7 cellular contexts compared by ENCODE assay signal in the genomic region with DNA sequence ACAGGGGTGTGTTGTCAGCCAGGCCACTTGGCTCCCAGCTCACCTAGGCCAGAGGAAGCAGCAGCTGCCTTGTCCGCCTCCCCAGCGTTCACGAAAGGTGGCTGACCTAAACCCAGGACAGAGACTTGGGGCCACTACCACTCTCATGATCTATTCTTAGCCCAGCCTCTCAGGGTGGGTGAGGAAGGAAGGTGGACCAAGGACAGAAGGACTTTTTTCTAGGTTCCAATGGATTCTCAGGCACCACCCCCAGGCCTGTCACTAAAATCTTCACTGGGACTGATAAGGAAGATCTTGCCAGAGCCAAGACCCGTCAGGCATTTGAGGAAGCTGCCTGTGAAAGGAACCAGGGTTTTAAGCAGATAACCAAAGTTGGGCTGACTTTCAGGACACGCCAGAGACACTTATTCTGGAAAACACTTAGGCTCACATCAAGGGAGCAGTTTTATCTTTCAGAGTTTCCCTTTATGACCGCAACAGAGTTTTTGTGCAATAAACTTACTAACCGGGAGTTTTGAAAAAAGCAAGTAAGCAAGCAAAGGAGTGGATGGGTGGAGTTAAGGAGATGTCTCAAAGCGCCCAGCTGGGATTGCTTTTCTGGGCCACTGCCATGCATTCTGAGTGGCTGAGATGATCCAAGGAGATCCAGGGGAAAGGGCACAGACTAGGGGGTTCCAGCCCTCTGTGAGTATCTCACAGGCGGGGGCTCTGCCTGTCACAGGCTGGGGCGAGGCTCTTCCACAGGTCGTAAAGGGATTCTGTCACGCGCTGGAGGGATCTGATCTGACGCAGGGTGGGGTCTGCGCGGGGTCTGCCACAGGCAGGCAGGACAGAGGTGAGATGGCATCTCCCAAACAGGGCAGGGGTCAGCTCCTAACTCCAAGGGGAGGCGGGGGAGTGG. TPM values are rescaled to one million over a fixed set of nuclear protein-coding genes. Genes with fewer than 3 reads are reported as not detected.
DNase-seq lines count a peak whose midpoint lies in the region; FAIRE-seq and TF ChIP-seq lines count a peak whose summit lies in the region.

No MANE protein-coding gene starts in this region.

- CTCF ChIA-PET in HEK293T (lab: Yijun Ruan, JAX), result interaction anchor here (0.6 to 4.8 kb wide), 10 partner anchors 8 to 101 kb away, joined by 3 to 49 read pairs (median 5); no protein-coding TSS in a partner anchor

- FAIRE-seq in astrocyte (lab: Jason Lieb, UNC), result no peak

- no peaks in the 10 kb centered on the region for H3K9me3 ChIP-seq in astrocyte (ENCODE audit: insufficient read depth, low read depth, low read length)
- no peaks in the 10 kb centered on the region for H3K9me3 ChIP-seq in skeletal muscle satellite cell (replicated peaks; ENCODE audit: low read length)

- no peaks in the 10 kb centered on the region for H3K9me3 Mint-ChIP-seq in astrocyte (ENCODE audit: unreplicated experiment)

- H3K4me3 Mint-ChIP-seq in astrocyte (ENCODE audit: unreplicated experiment), result peak overlapping the region; percentile 93

- no peaks in the 10 kb centered on the region for H3K36me3 ChIP-seq in KMS-11 (ENCODE audit: insufficient read depth)
- no peaks in the 10 kb centered on the region for H3K36me3 ChIP-seq in astrocyte (ENCODE audit: insufficient read depth, low read length)
- no peaks in the 10 kb centered on the region for H3K36me3 ChIP-seq in skeletal muscle satellite cell (ENCODE audit: insufficient read depth, low read length)

- peaks cover 9% of the 10 kb centered on the region; the same call in 1 of the 2 replicates for H3K79me2 ChIP-seq in KMS-11 (ENCODE audit: insufficient read depth, low read depth)
- H3K79me2 ChIP-seq in astrocyte (ENCODE audit: insufficient read depth, low read length), result peaks cover 5% of the 10 kb centered on the region

- H3K36me3 Mint-ChIP-seq in astrocyte (ENCODE audit: low read depth, unreplicated experiment), result no peaks in the 10 kb centered on the region

- H3K4me1 ChIP-seq in KMS-11 (ENCODE audit: low read depth, poor library complexity, severe bottlenecking) (peaks cover 17% of the 10 kb centered on the region), astrocyte (ENCODE audit: insufficient read depth, low read length) (peaks cover 11% of the 10 kb centered on the region), skeletal muscle satellite cell (ENCODE audit: control insufficient read depth, insufficient read depth, low read length) (peaks cover 6% of the 10 kb centered on the region)

- no peaks in the 10 kb centered on the region for H3K27me3 Mint-ChIP-seq in astrocyte (ENCODE audit: low read depth, unreplicated experiment)

- H2AFZ ChIP-seq in KMS-11 (ENCODE audit: low read depth) (peak overlapping the region; percentile 80), astrocyte (ENCODE audit: low read depth, low read length) (peak overlapping the region; percentile 99)

- H3K9ac ChIP-seq in KMS-11 (peak overlapping the region; percentile 55), astrocyte (ENCODE audit: low read length) (peak overlapping the region; percentile 88), skeletal muscle satellite cell (ENCODE audit: low read depth, low read length) (peak overlapping the region; percentile 85)

- H3K4me2 ChIP-seq in KMS-11, result peak overlapping the region; percentile 80
- H3K4me2 ChIP-seq in astrocyte (ENCODE audit: low read length), result peak overlapping the region; percentile 96
- H3K4me2 ChIP-seq in skeletal muscle satellite cell (ENCODE audit: low read length), result peak overlapping the region; percentile 99

- no peak for TF ChIP-seq CTCF in KMS-11 (conservative IDR thresholded peaks at IDR 0.05; ENCODE audit: low read depth, low read length)
- no peak for TF ChIP-seq CTCF in astrocyte (IDR thresholded peaks at IDR 0.05; ENCODE audit: insufficient read depth, low read depth, low read length)

- POLR2A ChIA-PET in HEK293T (lab: Yijun Ruan, JAX), result interaction anchor here (0.6 to 2.0 kb wide), 8 partner anchors 8 to 193 kb away, joined by 3 to 10 read pairs (median 4); a partner anchor contains a TSS

- no peak overlapping the region for H3K27ac ChIP-seq in KMS-11
- peak overlapping the region; percentile 43 for H3K27ac ChIP-seq in astrocyte (ENCODE audit: low read depth, low read length)

- peak; percentile 25 for DNase-seq in astrocyte (ENCODE audit: low read depth)
- DNase-seq in NCI-H187 treated with DMSO at 0.1 percent for 48 hours (lab: John Stamatoyannopoulos, UW), result no peak
- no peak for DNase-seq in HEK293T (ENCODE audit: extremely low spot score)

- H3K4me3 ChIP-seq in GM08714 (ENCODE audit: low read length), result peak overlapping the region; percentile 74
- peak overlapping the region; percentile 82 for H3K4me3 ChIP-seq in KMS-11 (IDR thresholded peaks at IDR 0.05; ENCODE audit: insufficient read depth, low read depth, low read length)
- peak overlapping the region; percentile 86 for H3K4me3 ChIP-seq in astrocyte (ENCODE audit: insufficient read depth, low read depth, low read length)
- peak overlapping the region; percentile 77 for H3K4me3 ChIP-seq in iPS-11a (ENCODE audit: low read depth, low read length)
- peak overlapping the region; percentile 98 for H3K4me3 ChIP-seq in skeletal muscle satellite cell (ENCODE audit: low read length)

- H3K27me3 ChIP-seq in KMS-11 (ENCODE audit: insufficient read depth, low read depth) (no peaks in the 10 kb centered on the region), astrocyte (ENCODE audit: insufficient read depth, low read length) (peaks cover 4% of the 10 kb centered on the region), skeletal muscle satellite cell (ENCODE audit: control insufficient read depth, insufficient read depth, low read length) (peaks cover 3% of the 10 kb centered on the region)

- H3K4me1 Mint-ChIP-seq in astrocyte (ENCODE audit: low read depth, unreplicated experiment), result peaks cover 8% of the 10 kb centered on the region

- no peaks in the 10 kb centered on the region for H4K20me1 ChIP-seq in KMS-11 (ENCODE audit: insufficient read depth)
- H4K20me1 ChIP-seq in astrocyte (ENCODE audit: insufficient read depth, low read length), result no peaks in the 10 kb centered on the region

- peak overlapping the region; percentile 12 for H3K27ac Mint-ChIP-seq in astrocyte (ENCODE audit: unreplicated experiment)

TF ChIP-seq in HEK293T, 16 proteins besides CTCF, POLR2A, EP300 and RAD21:
- TF ChIP-seq TARDBP (IDR thresholded peaks at IDR 0.05), result no peak
- TF ChIP-seq L3MBTL2 (conservative IDR thresholded peaks at IDR 0.05), result no peak
- TF ChIP-seq FOXK2 (IDR thresholded peaks at IDR 0.05), result no peak
- TF ChIP-seq BHLHE40 (IDR thresholded peaks at IDR 0.05; ENCODE audit: borderline replicate concordance), result no peak
TF ChIP-seq in HEK293T: peak in this region for 0.

RNA-seq across cellular contexts. Expression of a gene that starts 1.0 kb away (rescaled TPM):
- total RNA-seq in astrocyte, result 6.3 and 7.4 TPM in 2 replicates
- 9.6 and 10.7 TPM in 2 replicates for total RNA-seq in skeletal muscle satellite cell (2012; rRNA removed)

RNA-seq across cellular contexts. Expression of a gene that starts 26.8 kb away (rescaled TPM):
- total RNA-seq in astrocyte, result 0.25 and 1.3 TPM in 2 replicates
- total RNA-seq in skeletal muscle satellite cell (2012; rRNA removed), result not detected in 2 replicates

RNA-seq across cellular contexts. Expression of a gene that starts 45.5 kb away (rescaled TPM):
- not detected in 2 replicates for total RNA-seq in astrocyte
- total RNA-seq in skeletal muscle satellite cell (2012; rRNA removed), result not detected in 2 replicates
